Comparison of ENCODE assay signal across 20 cellular contexts in the genomic region with DNA sequence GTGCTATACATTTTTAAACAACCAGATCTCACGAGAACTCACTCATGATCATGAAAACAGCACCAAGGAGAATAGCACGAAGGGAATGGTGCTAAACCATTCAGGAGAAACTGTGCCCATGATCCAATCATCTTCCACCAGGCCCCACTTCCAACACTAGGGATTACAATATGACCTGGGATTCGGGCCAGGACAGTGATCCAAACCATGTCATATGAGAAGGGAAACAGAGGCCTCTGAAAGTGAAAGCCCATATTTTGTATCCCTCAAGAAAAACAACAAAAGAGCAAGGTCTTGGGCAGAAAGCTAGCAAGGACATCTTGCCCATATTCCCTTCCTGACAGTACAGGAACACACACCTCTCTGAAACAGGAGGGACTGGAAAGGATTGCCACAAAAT.
"Had no signal": no experiment of that assay in that cellular context is flagged by ENCODE, and none has a peak within 500 bp of the region (broad histone marks: within the 10 kb centered on the region; RNA-seq: fewer than 3 reads in every experiment).

No MANE protein-coding gene starts in this region.

- H3K27me3 ChIP-seq: dorsolateral prefrontal cortex, gastroesophageal sphincter, ovary, right lobe of liver, testis, tibial nerve had no signal

- H3K36me3 ChIP-seq: gastroesophageal sphincter, left ventricle myocardium inferior, ovary, right lobe of liver, spleen, tibial nerve had no signal

- H3K4me3 ChIP-seq: dorsolateral prefrontal cortex, gastroesophageal sphincter, left ventricle myocardium inferior, lung, ovary, right lobe of liver, spleen, testis, tibial nerve had no signal

- H3K9me3 ChIP-seq: ovary, right lobe of liver, testis had no signal

- H3K27ac ChIP-seq: dorsolateral prefrontal cortex, gastroesophageal sphincter, left ventricle myocardium inferior, ovary, right lobe of liver, testis, tibial nerve had no signal

- DNase-seq: central memory CD4-positive, alpha-beta T cell; cortex of kidney; dorsolateral prefrontal cortex; effector CD8-positive, alpha-beta T cell; foreskin fibroblast; glutamatergic neuron; left ventricle myocardium inferior; mesendoderm; natural killer cell; ovary; right lobe of liver; spleen; stimulated activated CD4-positive, alpha-beta T cell treated with anti-CD3 and anti-CD28 coated beads, Interleukin-15, amount 100 ng/mL, for 24 hours; stimulated activated CD4-positive, alpha-beta T cell treated with anti-CD3 and anti-CD28 coated beads, Interleukin-1b, Interleukin-23, amount 100 ng/mL, for 48 hours; stimulated activated CD4-positive, alpha-beta T cell treated with anti-CD3 and anti-CD28 coated beads, Interleukin-4, amount 100 ng/mL, for 24 hours; testis had no signal

- ATAC-seq: gastroesophageal sphincter; natural killer cell; right lobe of liver; stimulated activated memory B cell treated with anti-CD40 and anti-IgM and Interleukin-4, amounts not matched to agents 10 μg/mL and 1 μg/mL and 100 μg/mL, for 72 hours had no signal

- H3K4me1 ChIP-seq: gastroesophageal sphincter, left ventricle myocardium inferior, right lobe of liver, testis, tibial nerve had no signal
